ENCODE assay signal across 18 cellular contexts in the genomic region with DNA sequence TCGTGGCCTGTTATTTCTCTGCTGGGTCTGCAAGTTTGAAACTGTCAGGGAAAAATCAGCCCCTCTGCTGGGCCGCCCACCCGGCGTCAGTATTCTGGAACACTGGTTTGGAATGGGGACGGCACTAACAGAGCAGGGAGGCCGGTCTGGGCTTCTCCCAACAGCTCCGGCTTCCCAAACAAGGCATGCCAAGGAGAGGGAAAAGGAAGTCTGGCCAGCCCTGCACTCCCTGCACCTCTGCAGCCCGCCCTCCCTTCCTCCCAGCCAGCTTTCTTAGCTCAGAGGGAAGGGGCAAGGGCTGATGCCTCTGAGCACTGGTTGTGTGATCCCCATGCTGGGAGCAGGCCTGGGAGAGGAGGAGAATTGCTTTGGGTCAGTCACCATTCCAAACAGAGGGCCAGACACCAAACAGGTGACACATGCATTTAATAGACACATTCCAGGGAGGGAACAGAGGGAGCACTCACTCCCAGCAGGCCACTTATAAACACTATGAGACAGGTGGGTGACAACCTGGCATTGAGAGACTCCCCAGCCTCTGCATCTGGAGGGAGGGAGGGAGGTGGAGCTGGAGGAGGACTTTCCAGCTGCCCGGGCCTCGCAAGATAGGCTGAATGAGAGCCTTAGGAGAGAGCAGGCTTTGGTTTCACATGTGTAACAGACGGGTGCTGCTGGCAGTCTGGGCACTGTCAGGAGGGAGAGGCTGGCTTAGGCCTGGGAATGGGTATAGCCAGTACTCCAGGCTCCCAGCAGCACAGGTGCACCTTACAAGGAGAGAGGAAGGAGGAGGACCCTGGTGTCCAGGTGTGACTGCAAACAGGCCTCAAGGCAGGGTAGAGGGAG. TPM values are rescaled to one million over a fixed set of nuclear protein-coding genes. Genes with fewer than 3 reads are reported as not detected.
DNase-seq lines count a peak whose midpoint lies in the region; ATAC-seq and TF ChIP-seq lines count a peak whose summit lies in the region.
"Had no signal": no experiment of that assay in that cellular context is flagged by ENCODE, and none has a peak within 500 bp of the region (broad histone marks: within the 10 kb centered on the region; RNA-seq: fewer than 3 reads in every experiment).

No MANE protein-coding gene starts in this region.

- no TSS peak for BruUV-seq in Panc1 (replicated peaks; lab: Mats Ljungman, UMichigan)

- CTCF ChIA-PET in Panc1 (lab: Charles Lee): interaction anchor here (0.6 kb wide), 1 partner anchor 16 kb away, joined by 4 read pairs; no protein-coding TSS in a partner anchor

- TF ChIP-seq CTCF in Panc1 (IDR thresholded peaks at IDR 0.05): no peak
- TF ChIP-seq CTCF in uterus (IDR thresholded peaks at IDR 0.05): no peak

- DNase-seq in NCI-H1417 (lab: John Stamatoyannopoulos, UW) (peak; percentile 56 to 74 (median 59)), NCI-H1417 treated with DMSO at 0.1 percent for 48 hours (lab: John Stamatoyannopoulos, UW) (no peak), Panc1 (ENCODE audit: low read depth, low spot score) (no peak), mucosa of gallbladder (ENCODE audit: low spot score) (peak; percentile 24), uterus (peak in 1 of 2 donors; percentile 49), activated gamma-delta T cell (lab: John Stamatoyannopoulos, UW) (no peak)
- no peak for DNase-seq in NK-92 treated with Interleukin-12 subunit alpha and Interleukin-12 subunit beta, amount 100 ng/mL, for 24 hours (lab: John Stamatoyannopoulos, UW)
- no peak for DNase-seq in activated effector memory CD4-positive, alpha-beta T cell treated with anti-CD3 and anti-CD28 coated beads, Interleukin-2, amount 50 U/mL, for 16 hours
- DNase-seq: 8988T; activated naive CD4-positive, alpha-beta T cell; brain microvascular endothelial cell; CD4-positive, CD25-positive, alpha-beta regulatory T cell; immature natural killer cell; KG1; naive B cell; NCI-H2081; retina had no signal

- no peak for TF ChIP-seq POLR2A in uterus (IDR thresholded peaks at IDR 0.05)

- H3K4me1 ChIP-seq in Panc1 (ENCODE audit: control insufficient read depth, insufficient read depth, low read length): no peaks in the 10 kb centered on the region
- peaks cover 0 to 4% of the 10 kb centered on the region in 2 donors for H3K4me1 ChIP-seq in uterus

- H3K9me3 ChIP-seq in Panc1 (ENCODE audit: control insufficient read depth, insufficient read depth, low read depth, low read length): no peaks in the 10 kb centered on the region
- H3K9me3 ChIP-seq in uterus: no peaks in the 10 kb centered on the region

- no peak overlapping the region for H3K27ac ChIP-seq in Panc1 (ENCODE audit: low read length)
- peak overlapping the region; percentile 40 to 75 for H3K27ac ChIP-seq in uterus
- H3K27ac ChIP-seq: brain microvascular endothelial cell had no signal

- H3K4me3 ChIP-seq in Panc1 (ENCODE audit: low read depth in 2 of 2, low read length in 2 of 2) (no peak overlapping the region), uterus (no peak overlapping the region)

- intact Hi-C loops in Panc1 (cut with micrococcal nuclease; ENCODE audit: unreplicated experiment): no loop called here
- intact Hi-C loops in uterus (cut with DNase I; ENCODE audit: low total_unique reads): no loop called here

- in situ Hi-C loops in Panc1 (cut with HindIII; ENCODE audit: low pct_unique_long_range_greater_than_20kb, low sequenced_read_pairs): no loop called here

- POLR2A ChIA-PET in Panc1 (lab: Charles Lee): no interaction called here

- 0 out of 2 replicates have a peak, but pooled peaks have one; percentile 31 for ATAC-seq in Panc1
- ATAC-seq: stimulated activated memory B cell treated with anti-CD40 and anti-IgM and Interleukin-4, amounts not matched to agents 10 μg/mL and 1 μg/mL and 100 μg/mL, for 72 hours had no signal

- no peaks in the 10 kb centered on the region for H3K36me3 ChIP-seq in Panc1 (ENCODE audit: control insufficient read depth, insufficient read depth, low read length)
- H3K36me3 ChIP-seq in uterus: no peaks in the 10 kb centered on the region
- H3K36me3 ChIP-seq: brain microvascular endothelial cell had no signal

- no peaks in the 10 kb centered on the region for H3K27me3 ChIP-seq in Panc1 (ENCODE audit: control insufficient read depth, insufficient read depth, low read length)
- H3K27me3 ChIP-seq in uterus: no peaks in the 10 kb centered on the region

RNA-seq across cellular contexts. Expression of a gene that starts 10.3 kb away (rescaled TPM):
- total RNA-seq in Panc1 (2021; ENCODE audit: unreplicated experiment) (0.15 TPM), mucosa of gallbladder (not detected), uterus (not detected)
- 0.30 TPM for polyA plus RNA-seq in Panc1 (2012; ENCODE audit: insufficient read length)
- total RNA-seq: CD4-positive, CD25-positive, alpha-beta regulatory T cell had no signal
- polyA plus RNA-seq: CD4-positive, CD25-positive, alpha-beta regulatory T cell; immature natural killer cell had no signal

RNA-seq across cellular contexts. Expression of a gene that starts 17.7 kb away (rescaled TPM):
- total RNA-seq in Panc1 (2021; ENCODE audit: unreplicated experiment) (not detected), mucosa of gallbladder (not detected), uterus (not detected)
- not detected for polyA plus RNA-seq in Panc1 (2012; ENCODE audit: insufficient read length)
- total RNA-seq: CD4-positive, CD25-positive, alpha-beta regulatory T cell had no signal
- polyA plus RNA-seq: CD4-positive, CD25-positive, alpha-beta regulatory T cell; immature natural killer cell had no signal

RNA-seq across cellular contexts. Expression of a gene that starts 28.1 kb away (rescaled TPM):
- total RNA-seq in Panc1 (2021; ENCODE audit: unreplicated experiment) (not detected), mucosa of gallbladder (not detected), uterus (not detected)
- polyA plus RNA-seq in Panc1 (2012; ENCODE audit: insufficient read length): not detected
- total RNA-seq: CD4-positive, CD25-positive, alpha-beta regulatory T cell had no signal
- polyA plus RNA-seq: CD4-positive, CD25-positive, alpha-beta regulatory T cell had no signal

RNA-seq across cellular contexts. Expression of a gene that starts 38.4 kb away (rescaled TPM):
- total RNA-seq in Panc1 (2021; ENCODE audit: unreplicated experiment) (not detected), mucosa of gallbladder (not detected), uterus (under 1 TPM in 1 of 4 donors, not detected in 3; 0.14 TPM)
- polyA plus RNA-seq in Panc1 (2012; ENCODE audit: insufficient read length): 0.27 TPM
- total RNA-seq: CD4-positive, CD25-positive, alpha-beta regulatory T cell had no signal
- polyA plus RNA-seq: CD4-positive, CD25-positive, alpha-beta regulatory T cell; immature natural killer cell had no signal

RNA-seq across cellular contexts. Expression of a gene that starts 49.7 kb away (rescaled TPM):
- total RNA-seq in Panc1 (2021; ENCODE audit: unreplicated experiment): not detected
- not detected for polyA plus RNA-seq in Panc1 (2012; ENCODE audit: insufficient read length)
- not detected for total RNA-seq in mucosa of gallbladder
- total RNA-seq in uterus: under 1 TPM in 2 of 4 donors, not detected in 2; 0.14 to 0.34 TPM
- total RNA-seq: CD4-positive, CD25-positive, alpha-beta regulatory T cell had no signal
- polyA plus RNA-seq: CD4-positive, CD25-positive, alpha-beta regulatory T cell; immature natural killer cell had no signal

Comparison
In these comparisons a context has a peak if more than half of its experiments do, and no peak if none do; other contexts are left out.
1. DNase-seq: peak in NCI-H1417 (3 of 3) and mucosa of gallbladder (single experiment); none in NCI-H1417 treated with DMSO at 0.1 percent for 48 hours (single experiment), Panc1 (single experiment), activated gamma-delta T cell (single experiment), NK-92 treated with Interleukin-12 subunit alpha and Interleukin-12 subunit beta, amount 100 ng/mL, for 24 hours (single experiment) and activated effector memory CD4-positive, alpha-beta T cell treated with anti-CD3 and anti-CD28 coated beads, Interleukin-2, amount 50 U/mL, for 16 hours (single experiment).